ENCODE assay signal across 8 cellular contexts in the genomic region with DNA sequence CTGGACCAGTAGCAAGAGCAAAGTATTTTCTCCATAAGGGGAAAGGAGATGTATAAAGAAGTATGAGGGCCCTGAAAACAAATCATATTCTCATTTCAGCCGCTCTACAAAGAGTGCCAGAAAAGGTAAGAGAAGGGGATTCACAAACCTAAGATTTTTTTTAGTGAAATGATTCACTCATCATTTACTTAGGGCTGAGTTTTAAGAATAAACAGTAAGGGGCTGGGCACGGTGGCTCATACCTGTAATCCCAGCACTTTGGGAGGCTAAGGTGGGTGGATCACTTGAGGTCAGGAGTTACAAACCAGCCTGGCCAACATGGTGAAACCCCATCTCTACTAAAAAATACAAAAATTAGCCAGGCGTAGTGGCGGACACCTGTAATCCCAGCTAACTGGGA. TPM values are rescaled to one million over a fixed set of nuclear protein-coding genes. Genes with fewer than 3 reads are reported as not detected.
DNase-seq lines count a peak whose midpoint lies in the region; ATAC-seq and TF ChIP-seq lines count a peak whose summit lies in the region.
"Not testable (repeated sequence)": the region's sequence is repeated elsewhere in the genome, so short reads cannot be mapped to it uniquely, and the experiment has no call there.

No MANE protein-coding gene starts in this region.

- not testable (repeated sequence) for BruUV-seq in MCF 10A (replicated peaks; lab: Mats Ljungman, UMichigan)

- not testable (repeated sequence) for TF ChIP-seq CTCF in MCF 10A (IDR thresholded peaks at IDR 0.05; ENCODE audit: unreplicated experiment); nephron progenitor cell (IDR thresholded peaks at IDR 0.05); type B pancreatic cell (conservative IDR thresholded peaks at IDR 0.05)

- H3K27ac Mint-ChIP-seq in T-helper 1 cell treated with Interleukin-12 subunit alpha and Interleukin-12 subunit beta and Interleukin-4 antibody, amounts not matched to agents 30 μg/mL and 1 μg/mL, for 36 hours, result peak overlapping the region; percentile 46
- H3K27ac Mint-ChIP-seq in activated T-helper 1 cell treated with anti-CD3 and anti-CD28 coated beads, Interleukin-12 subunit alpha, Interleukin-12 subunit beta, Interleukin-2, Interleukin-4 antibody, amounts not matched to agents 30 ng/mL and 10 ng/mL and 1 ng/mL, durations not matched to agents 14 hours and 24 hours and 36 hours, result peak overlapping the region; percentile 21
- peak overlapping the region; percentile 59 for H3K27ac Mint-ChIP-seq in MCF 10A (ENCODE audit: low read depth, unreplicated experiment)
- peak overlapping the region; percentile 52 for H3K27ac Mint-ChIP-seq in nephron progenitor cell
- H3K27ac Mint-ChIP-seq in type B pancreatic cell, result peak overlapping the region; percentile 8

- not testable (repeated sequence) for H3K4me3 Mint-ChIP-seq in T-helper 1 cell treated with Interleukin-12 subunit alpha and Interleukin-12 subunit beta and Interleukin-4 antibody, amounts not matched to agents 30 μg/mL and 1 μg/mL, for 36 hours; MCF 10A (ENCODE audit: unreplicated experiment); nephron progenitor cell; type B pancreatic cell
- peak overlapping the region; percentile 16 for H3K4me3 Mint-ChIP-seq in activated T-helper 1 cell treated with anti-CD3 and anti-CD28 coated beads, Interleukin-12 subunit alpha, Interleukin-12 subunit beta, Interleukin-2, Interleukin-4 antibody, amounts not matched to agents 30 ng/mL and 10 ng/mL and 1 ng/mL, durations not matched to agents 14 hours and 24 hours and 36 hours

- not testable (repeated sequence) for DNase-seq in activated T-helper 1 cell treated with anti-CD3 and anti-CD28 coated beads, Interleukin-12 subunit alpha, Interleukin-12 subunit beta, Interleukin-2, Interleukin-4 antibody, amounts not matched to agents 30 ng/mL and 10 ng/mL and 1 ng/mL, durations not matched to agents 14 hours and 24 hours and 36 hours (ENCODE audit: low spot score); MCF 10A (ENCODE audit: unreplicated experiment); nephron progenitor cell; type B pancreatic cell (ENCODE audit: extremely low spot score, unreplicated experiment)

- CTCF ChIA-PET in MCF 10A (lab: Yijun Ruan, JAX), result interaction anchor here (0.6 to 1.3 kb wide), 2 partner anchors 10 to 56 kb away, joined by 3 to 4 read pairs; no protein-coding TSS in a partner anchor

- H3K36me3 Mint-ChIP-seq in T-helper 1 cell treated with Interleukin-12 subunit alpha and Interleukin-12 subunit beta and Interleukin-4 antibody, amounts not matched to agents 30 μg/mL and 1 μg/mL, for 36 hours (ENCODE audit: low read depth); activated T-helper 1 cell treated with anti-CD3 and anti-CD28 coated beads, Interleukin-12 subunit alpha, Interleukin-12 subunit beta, Interleukin-2, Interleukin-4 antibody, amounts not matched to agents 30 ng/mL and 10 ng/mL and 1 ng/mL, durations not matched to agents 14 hours and 24 hours and 36 hours (ENCODE audit: low read depth); MCF 10A (ENCODE audit: insufficient read depth, unreplicated experiment); type B pancreatic cell: not testable (repeated sequence)
- H3K36me3 Mint-ChIP-seq in nephron progenitor cell (ENCODE audit: low read depth), result peaks cover 19% of the 10 kb centered on the region

- not testable (repeated sequence) for H3K27me3 Mint-ChIP-seq in T-helper 1 cell treated with Interleukin-12 subunit alpha and Interleukin-12 subunit beta and Interleukin-4 antibody, amounts not matched to agents 30 μg/mL and 1 μg/mL, for 36 hours (ENCODE audit: low read depth); activated T-helper 1 cell treated with anti-CD3 and anti-CD28 coated beads, Interleukin-12 subunit alpha, Interleukin-12 subunit beta, Interleukin-2, Interleukin-4 antibody, amounts not matched to agents 30 ng/mL and 10 ng/mL and 1 ng/mL, durations not matched to agents 14 hours and 24 hours and 36 hours (ENCODE audit: insufficient read depth); MCF 10A (ENCODE audit: insufficient read depth, unreplicated experiment); nephron progenitor cell (ENCODE audit: low read depth, poor library complexity); type B pancreatic cell

- H3K9me3 Mint-ChIP-seq in T-helper 1 cell treated with Interleukin-12 subunit alpha and Interleukin-12 subunit beta and Interleukin-4 antibody, amounts not matched to agents 30 μg/mL and 1 μg/mL, for 36 hours; activated T-helper 1 cell treated with anti-CD3 and anti-CD28 coated beads, Interleukin-12 subunit alpha, Interleukin-12 subunit beta, Interleukin-2, Interleukin-4 antibody, amounts not matched to agents 30 ng/mL and 10 ng/mL and 1 ng/mL, durations not matched to agents 14 hours and 24 hours and 36 hours; MCF 10A (ENCODE audit: unreplicated experiment); nephron progenitor cell; type B pancreatic cell: not testable (repeated sequence)

- intact Hi-C loops in activated T-helper 1 cell treated with anti-CD3 and anti-CD28 coated beads, Interleukin-12 subunit alpha, Interleukin-12 subunit beta, Interleukin-2, Interleukin-4 antibody, amounts not matched to agents 30 ng/mL and 10 ng/mL and 1 ng/mL, durations not matched to agents 14 hours and 24 hours and 36 hours (cut with micrococcal nuclease), result loop anchor here (1.0 to 5.0 kb wide), 8 partner anchors 8 to 391 kb away; a partner anchor contains a TSS
- intact Hi-C loops in MCF 10A (cut with micrococcal nuclease), result not testable (repeated sequence)

- POLR2A ChIA-PET in MCF 10A (lab: Yijun Ruan, JAX), result interaction anchor here (0.6 kb wide), 1 partner anchor 245 kb away, joined by 3 read pairs; a partner anchor contains a TSS

- H3K4me1 Mint-ChIP-seq in T-helper 1 cell treated with Interleukin-12 subunit alpha and Interleukin-12 subunit beta and Interleukin-4 antibody, amounts not matched to agents 30 μg/mL and 1 μg/mL, for 36 hours (ENCODE audit: low read depth), result peaks cover 43% of the 10 kb centered on the region
- H3K4me1 Mint-ChIP-seq in activated T-helper 1 cell treated with anti-CD3 and anti-CD28 coated beads, Interleukin-12 subunit alpha, Interleukin-12 subunit beta, Interleukin-2, Interleukin-4 antibody, amounts not matched to agents 30 ng/mL and 10 ng/mL and 1 ng/mL, durations not matched to agents 14 hours and 24 hours and 36 hours (ENCODE audit: low read depth), result peaks cover 52% of the 10 kb centered on the region
- H3K4me1 Mint-ChIP-seq in MCF 10A (ENCODE audit: insufficient read depth, unreplicated experiment), result peaks cover 22% of the 10 kb centered on the region
- peaks cover 41% of the 10 kb centered on the region for H3K4me1 Mint-ChIP-seq in nephron progenitor cell
- peaks cover 34% of the 10 kb centered on the region for H3K4me1 Mint-ChIP-seq in type B pancreatic cell (ENCODE audit: unreplicated experiment)

- ATAC-seq in GM18867 (IDR thresholded peaks at IDR 0.05; ENCODE audit: unreplicated experiment) (peak; percentile 13), GM21786 (IDR thresholded peaks at IDR 0.05; ENCODE audit: unreplicated experiment) (peak; percentile 23), HG03103 (IDR thresholded peaks at IDR 0.05; ENCODE audit: low read depth, unreplicated experiment) (peak; percentile 18)

RNA-seq across cellular contexts. Expression of a gene that starts 55.5 kb away (rescaled TPM):
- total RNA-seq in activated T-helper 1 cell treated with anti-CD3 and anti-CD28 coated beads, Interleukin-12 subunit alpha, Interleukin-12 subunit beta, Interleukin-2, Interleukin-4 antibody, amounts not matched to agents 30 ng/mL and 10 ng/mL and 1 ng/mL, durations not matched to agents 14 hours and 24 hours and 36 hours, result 45.6 and 47.6 TPM in 2 replicates
- total RNA-seq in MCF 10A (2022) (55.4 and 61.1 TPM in 2 replicates), type B pancreatic cell (ENCODE audit: low replicate concordance) (38.7 and 76.0 TPM in 2 replicates)

Comparison
In these comparisons a context has a peak if more than half of its experiments do, and no peak if none do; other contexts are left out.
1. H3K27ac Mint-ChIP-seq: peak in every context shown above with its lines; median percentile 59 in MCF 10A; 52 in nephron progenitor cell; 46 in T-helper 1 cell treated with Interleukin-12 subunit alpha and Interleukin-12 subunit beta and Interleukin-4 antibody, amounts not matched to agents 30 μg/mL and 1 μg/mL, for 36 hours; 21 in activated T-helper 1 cell treated with anti-CD3 and anti-CD28 coated beads, Interleukin-12 subunit alpha, Interleukin-12 subunit beta, Interleukin-2, Interleukin-4 antibody, amounts not matched to agents 30 ng/mL and 10 ng/mL and 1 ng/mL, durations not matched to agents 14 hours and 24 hours and 36 hours; 8 in type B pancreatic cell.